Comparison of ENCODE assay signal across 22 cellular contexts in the genomic region with DNA sequence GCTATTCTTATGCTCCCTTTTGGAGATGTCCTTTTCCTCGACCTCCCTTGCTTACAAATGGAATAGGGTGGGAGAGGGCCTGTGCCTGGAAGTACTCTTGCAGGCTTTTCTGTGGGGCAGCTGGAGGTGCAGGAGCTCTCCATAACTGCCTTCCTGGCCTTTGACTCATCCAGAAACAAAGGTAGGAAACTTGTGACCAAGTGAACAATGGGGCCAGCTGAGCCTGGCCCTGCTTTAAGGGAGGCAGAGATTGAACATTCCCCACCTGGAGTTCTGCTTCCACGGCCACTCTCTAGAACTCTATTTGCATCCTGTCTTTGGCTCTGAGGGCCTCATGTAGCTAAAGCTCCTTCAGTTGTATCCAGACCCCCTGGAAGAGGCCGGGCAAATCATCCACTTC. TPM values are rescaled to one million over a fixed set of nuclear protein-coding genes. Genes with fewer than 3 reads are reported as not detected.
"Had no signal": no experiment of that assay in that cellular context is flagged by ENCODE, and none has a peak within 500 bp of the region (broad histone marks: within the 10 kb centered on the region; RNA-seq: fewer than 3 reads in every experiment).

No MANE protein-coding gene starts in this region.

- H3K79me2 ChIP-seq: parathyroid adenoma had no signal

- H3K9me3 ChIP-seq: breast epithelium, sigmoid colon had no signal

- H3K9ac ChIP-seq: parathyroid adenoma had no signal

- H2AFZ ChIP-seq: parathyroid adenoma had no signal

- H3K27me3 ChIP-seq: breast epithelium, sigmoid colon had no signal

- DNase-seq: activated B cell treated with CpG ODN at 0.5 μM for 24 hours; activated CD4-positive, alpha-beta T cell treated with anti-CD3 and anti-CD28 coated beads for 36 hours; activated CD4-positive, alpha-beta T cell treated with anti-CD3 and anti-CD28 coated beads, Interleukin-2, amount 50 U/mL, for 4 hours; activated CD8-positive, alpha-beta memory T cell treated with anti-CD3 and anti-CD28 coated beads for 24 hours; activated CD8-positive, alpha-beta memory T cell treated with anti-CD3 and anti-CD28 coated beads, Interleukin-2, amount 50 U/mL, for 4 hours; activated T-cell treated with anti-CD3 and anti-CD28 coated beads, Interleukin-2, amount 50 U/mL, for 24 hours; endodermal cell; head of caudate nucleus; left ventricle myocardium superior; nucleus accumbens; sigmoid colon; stimulated activated CD4-positive, alpha-beta T cell treated with anti-CD3 and anti-CD28 coated beads, Interleukin-15, amount 100 ng/mL, for 24 hours; stimulated activated naive B cell treated with anti-CD40 and anti-IgM and Interleukin-4, amounts not matched to agents 10 μg/mL and 1 μg/mL and 100 μg/mL, for 72 hours; SW 1271; T-helper 17 cell had no signal

- H3K36me3 ChIP-seq: breast epithelium had no signal

- H3K4me2 ChIP-seq: smooth muscle cell had no signal

- H3K4me3 ChIP-seq: breast epithelium, sigmoid colon, smooth muscle cell had no signal

- H3K27ac ChIP-seq: parathyroid adenoma had no signal

- H3K4me1 ChIP-seq: breast epithelium, parathyroid adenoma had no signal

RNA-seq across cellular contexts. Expression of a gene that starts 5.1 kb away (rescaled TPM):
- total RNA-seq: activated B cell treated with CpG ODN at 0.5 μM for 24 hours; activated CD4-positive, alpha-beta T cell treated with anti-CD3 and anti-CD28 coated beads for 36 hours; activated naive CD4-positive, alpha-beta T cell treated with anti-CD3 and anti-CD28 coated beads, Interleukin-2, amount 50 U/mL, for 72 hours; activated T-helper 17 cell treated with anti-CD3 and anti-CD28 coated beads, Interleukin-2, amount 50 U/mL, for 72 hours; endodermal cell; myocyte; smooth muscle cell; T-helper 17 cell had no signal
- polyA plus RNA-seq: keratinocyte, smooth muscle cell had no signal
